Comparison of ENCODE assay signal across 23 cellular contexts in the genomic region with DNA sequence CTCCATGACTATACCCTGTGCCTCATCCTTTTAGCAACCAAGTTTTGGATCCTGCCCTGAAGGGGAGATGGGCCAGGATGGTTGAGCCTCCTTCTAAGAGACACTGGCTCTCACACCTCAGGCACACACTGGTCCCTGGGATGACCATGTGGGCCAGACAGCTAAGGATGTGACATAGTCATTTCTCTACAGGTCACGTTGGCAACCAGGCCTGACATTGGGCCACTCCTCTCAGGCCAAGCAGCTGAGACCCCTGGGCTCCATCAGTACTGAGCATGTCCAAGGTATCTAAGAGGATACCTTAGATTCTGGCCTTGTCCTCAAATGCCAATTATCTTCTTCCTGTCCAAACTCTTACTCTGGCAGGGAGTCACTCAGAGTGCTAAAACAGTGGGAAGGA.
DNase-seq lines count a peak whose midpoint lies in the region; ATAC-seq lines count a peak whose summit lies in the region.
"Had no signal": no experiment of that assay in that cellular context is flagged by ENCODE, and none has a peak within 500 bp of the region (broad histone marks: within the 10 kb centered on the region; RNA-seq: fewer than 3 reads in every experiment).

No MANE protein-coding gene starts in this region.

- peaks cover 4% of the 10 kb centered on the region for H3K36me3 Mint-ChIP-seq in activated CD4-positive, alpha-beta T cell treated with anti-CD3 and anti-CD28 coated beads, Interleukin-2, amount 10 ng/mL, durations not matched to agents 7 days and 5 days (ENCODE audit: low read depth)
- peaks cover 2% of the 10 kb centered on the region for H3K36me3 Mint-ChIP-seq in central memory CD8-positive, alpha-beta T cell (ENCODE audit: insufficient read depth)
- no peaks in the 10 kb centered on the region for H3K36me3 Mint-ChIP-seq in natural killer cell treated with Interleukin-12 subunit alpha and Interleukin-12 subunit beta and Interleukin-15 and Interleukin-18, amount 100 ng/mL, for 72 hours
- H3K36me3 Mint-ChIP-seq: CD4-positive, CD25-positive, alpha-beta regulatory T cell; IgD-negative memory B cell had no signal

- ATAC-seq in central memory CD8-positive, alpha-beta T cell (replicated peaks; ENCODE audit: extremely low read depth, poor library complexity, severe bottlenecking) = no peak
- no peak for ATAC-seq in natural killer cell treated with Interleukin-12 subunit alpha and Interleukin-12 subunit beta and Interleukin-15 and Interleukin-18, amount 100 ng/mL, for 72 hours

- H3K4me2 ChIP-seq in BLaER1 treated with 17β-estradiol and CSF1 and Interleukin-3, amounts not matched to agents 10 nM and 100 nM = peak overlapping the region; percentile 74 to 89 (median 85); a peak in 19 of 22 replicates

- H3K36me3 ChIP-seq in BLaER1 treated with 17β-estradiol and CSF1 and Interleukin-3, amounts not matched to agents 10 nM and 100 nM = no peaks in the 10 kb centered on the region

- no peaks in the 10 kb centered on the region for H3K9me3 Mint-ChIP-seq in activated CD4-positive, alpha-beta T cell treated with anti-CD3 and anti-CD28 coated beads, Interleukin-2, amount 10 ng/mL, durations not matched to agents 7 days and 5 days
- H3K9me3 Mint-ChIP-seq in central memory CD8-positive, alpha-beta T cell = no peaks in the 10 kb centered on the region
- no peaks in the 10 kb centered on the region for H3K9me3 Mint-ChIP-seq in natural killer cell treated with Interleukin-12 subunit alpha and Interleukin-12 subunit beta and Interleukin-15 and Interleukin-18, amount 100 ng/mL, for 72 hours
- H3K9me3 Mint-ChIP-seq: CD4-positive, CD25-positive, alpha-beta regulatory T cell; IgD-negative memory B cell had no signal

- H3K9me3 ChIP-seq in BLaER1 treated with 17β-estradiol and CSF1 and Interleukin-3, amounts not matched to agents 10 nM and 100 nM (replicated peaks in 1 of 11) = no peaks in the 10 kb centered on the region
- H3K9me3 ChIP-seq: Caco-2 had no signal

- H3K27ac Mint-ChIP-seq in activated CD4-positive, alpha-beta T cell treated with anti-CD3 and anti-CD28 coated beads, Interleukin-2, amount 10 ng/mL, durations not matched to agents 7 days and 5 days = peak overlapping the region; percentile 55
- no peak overlapping the region for H3K27ac Mint-ChIP-seq in central memory CD8-positive, alpha-beta T cell (ENCODE audit: low read depth)
- H3K27ac Mint-ChIP-seq in natural killer cell treated with Interleukin-12 subunit alpha and Interleukin-12 subunit beta and Interleukin-15 and Interleukin-18, amount 100 ng/mL, for 72 hours = no peak overlapping the region
- H3K27ac Mint-ChIP-seq: CD4-positive, CD25-positive, alpha-beta regulatory T cell had no signal

- no peak for DNase-seq in activated CD4-positive, alpha-beta T cell treated with anti-CD3 and anti-CD28 coated beads, Interleukin-2, amount 10 ng/mL, durations not matched to agents 7 days and 5 days
- no peak for DNase-seq in activated CD4-positive, alpha-beta T cell treated with anti-CD3 and anti-CD28 coated beads, Interleukin-2, amount 50 U/mL, for 1 hour
- DNase-seq in central memory CD8-positive, alpha-beta T cell (ENCODE audit: low spot score in 2 of 2) = no peak
- peak; percentile 51 for DNase-seq in natural killer cell treated with Interleukin-12 subunit alpha and Interleukin-12 subunit beta and Interleukin-15 and Interleukin-18, amount 100 ng/mL, for 72 hours (ENCODE audit: low spot score)
- DNase-seq in substantia nigra (lab: John Stamatoyannopoulos, UW) (no peak), NCI-H446 treated with DMSO at 0.1 percent for 48 hours (lab: John Stamatoyannopoulos, UW) (no peak), GF-D8 (lab: John Stamatoyannopoulos, UW) (no peak)
- DNase-seq: 8988T; Caco-2; CD4-positive, CD25-positive, alpha-beta regulatory T cell; GM23248; HCEC 1CT; Kasumi-1; MM.1S; NCI-H1092 treated with DMSO at 0.1 percent for 48 hours; NCI-H2081; NCI-H510A; NCI-H774; OCI-M1; SHP77 had no signal

- H3K9ac ChIP-seq in BLaER1 treated with 17β-estradiol and CSF1 and Interleukin-3, amounts not matched to agents 10 nM and 100 nM = no peak overlapping the region; a peak in 1 of 22 replicates
- H3K9ac ChIP-seq: GM23248 had no signal

- H3K4me1 ChIP-seq in BLaER1 treated with 17β-estradiol and CSF1 and Interleukin-3, amounts not matched to agents 10 nM and 100 nM = peaks cover 66 to 97% (median 94%) of the 10 kb centered on the region in 10 experiments
- H3K4me1 ChIP-seq: Caco-2 had no signal

- no peaks in the 10 kb centered on the region for H3K27me3 Mint-ChIP-seq in activated CD4-positive, alpha-beta T cell treated with anti-CD3 and anti-CD28 coated beads, Interleukin-2, amount 10 ng/mL, durations not matched to agents 7 days and 5 days
- no peaks in the 10 kb centered on the region for H3K27me3 Mint-ChIP-seq in central memory CD8-positive, alpha-beta T cell
- no peaks in the 10 kb centered on the region for H3K27me3 Mint-ChIP-seq in natural killer cell treated with Interleukin-12 subunit alpha and Interleukin-12 subunit beta and Interleukin-15 and Interleukin-18, amount 100 ng/mL, for 72 hours
- H3K27me3 Mint-ChIP-seq: CD4-positive, CD25-positive, alpha-beta regulatory T cell; IgD-negative memory B cell had no signal

- POLR2A ChIA-PET in activated CD4-positive, alpha-beta T cell treated with anti-CD3 and anti-CD28 coated beads, Interleukin-2, amount 10 ng/mL, durations not matched to agents 7 days and 5 days (lab: Charles Lee) = no interaction called here

- peaks cover 92% of the 10 kb centered on the region for H3K4me1 Mint-ChIP-seq in activated CD4-positive, alpha-beta T cell treated with anti-CD3 and anti-CD28 coated beads, Interleukin-2, amount 10 ng/mL, durations not matched to agents 7 days and 5 days
- H3K4me1 Mint-ChIP-seq in central memory CD8-positive, alpha-beta T cell = peaks cover 89% of the 10 kb centered on the region
- peaks cover 81 to 86% of the 10 kb centered on the region in 2 donors for H3K4me1 Mint-ChIP-seq in natural killer cell treated with Interleukin-12 subunit alpha and Interleukin-12 subunit beta and Interleukin-15 and Interleukin-18, amount 100 ng/mL, for 72 hours (ENCODE audit: low read depth in 2 of 2)

- no peaks in the 10 kb centered on the region for H4K20me1 ChIP-seq in BLaER1 treated with 17β-estradiol and CSF1 and Interleukin-3, amounts not matched to agents 10 nM and 100 nM

- H3K27me3 ChIP-seq in BLaER1 treated with 17β-estradiol and CSF1 and Interleukin-3, amounts not matched to agents 10 nM and 100 nM = no peaks in the 10 kb centered on the region

- H3K4me3 ChIP-seq in BLaER1 treated with 17β-estradiol and CSF1 and Interleukin-3, amounts not matched to agents 10 nM and 100 nM = no peak overlapping the region
- H3K4me3 ChIP-seq: GM23248 had no signal

- CTCF ChIA-PET in activated CD4-positive, alpha-beta T cell treated with anti-CD3 and anti-CD28 coated beads, Interleukin-2, amount 10 ng/mL, durations not matched to agents 7 days and 5 days (lab: Charles Lee) = interaction anchor here (0.8 to 5.4 kb wide), 9 partner anchors 7 to 132 kb away, joined by 3 to 34 read pairs (median 4); no protein-coding TSS in a partner anchor

- peak overlapping the region in 3 of 11 experiments; percentile 4 to 71 (median 67); a peak in 5 of 22 replicates for H3K27ac ChIP-seq in BLaER1 treated with 17β-estradiol and CSF1 and Interleukin-3, amounts not matched to agents 10 nM and 100 nM
- H3K27ac ChIP-seq in substantia nigra (ENCODE audit: low read depth, low read length, poor library complexity, severe bottlenecking) = no peak overlapping the region
- H3K27ac ChIP-seq: GM23248, HL-60 had no signal

- H3K4me3 Mint-ChIP-seq in activated CD4-positive, alpha-beta T cell treated with anti-CD3 and anti-CD28 coated beads, Interleukin-2, amount 10 ng/mL, durations not matched to agents 7 days and 5 days = no peak overlapping the region
- peak overlapping the region; percentile 40 for H3K4me3 Mint-ChIP-seq in central memory CD8-positive, alpha-beta T cell
- peak overlapping the region; percentile 12 for H3K4me3 Mint-ChIP-seq in natural killer cell treated with Interleukin-12 subunit alpha and Interleukin-12 subunit beta and Interleukin-15 and Interleukin-18, amount 100 ng/mL, for 72 hours
